ENCODE assay signal across 8 cellular contexts in the genomic region with DNA sequence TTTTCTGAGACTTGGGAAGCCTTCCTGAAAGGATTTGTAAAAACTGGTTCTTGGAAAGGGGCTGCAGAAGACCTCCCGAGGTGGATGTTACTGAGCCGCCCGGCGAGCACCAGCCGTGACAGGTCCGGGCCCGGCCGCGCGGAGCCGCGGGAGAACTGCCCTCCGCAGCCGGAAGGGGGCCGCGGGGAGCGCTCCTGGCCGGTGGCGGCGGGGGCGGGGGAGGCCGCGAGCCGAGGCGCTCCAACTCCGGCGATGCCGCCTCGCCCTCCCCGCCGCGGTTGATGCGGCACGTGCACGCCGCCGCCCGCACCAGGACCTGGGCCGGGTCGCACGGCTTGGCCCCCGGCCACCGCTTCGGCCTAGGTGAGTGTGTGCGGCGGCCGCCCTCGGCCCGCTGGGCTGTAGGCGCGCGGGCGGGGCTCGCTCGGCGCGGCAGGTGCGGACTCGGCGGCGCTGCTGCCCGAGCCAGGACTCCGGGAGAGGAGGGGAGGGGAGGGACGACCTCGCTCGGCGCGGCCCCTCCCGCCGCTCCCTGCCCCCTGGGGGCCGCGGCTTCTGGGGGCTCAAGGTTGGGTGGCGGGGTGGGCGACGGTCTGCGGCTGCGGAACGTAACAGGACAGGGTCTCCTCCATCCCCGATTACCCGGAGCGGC. TPM values are rescaled to one million over a fixed set of nuclear protein-coding genes. Genes with fewer than 3 reads are reported as not detected.
DNase-seq lines count a peak whose midpoint lies in the region; ATAC-seq and TF ChIP-seq lines count a peak whose summit lies in the region.

No MANE protein-coding gene starts in this region.

- under 1% methylated on average over 81 of the region's 81 CpGs for WGBS in urinary bladder

- intact Hi-C loops in Right ventricle myocardium superior (cut with DNase I): loop anchor here (10.0 kb wide), 2 partner anchors 257 to 263 kb away; no protein-coding TSS in a partner anchor

- H3K4me1 ChIP-seq in urinary bladder (ENCODE audit: insufficient read depth): peaks cover 2% of the 10 kb centered on the region

- H3K4me3 Mint-ChIP-seq in activated naive CD8-positive, alpha-beta T cell: peak overlapping the region; percentile 97
- peak overlapping the region; percentile 94 for H3K4me3 Mint-ChIP-seq in osteocyte (ENCODE audit: unreplicated experiment)

- H3K36me3 ChIP-seq in urinary bladder (ENCODE audit: insufficient read depth): peaks cover 3% of the 10 kb centered on the region

- peak; percentile 74 for ATAC-seq in Right ventricle myocardium superior (ENCODE audit: poor library complexity)

- H3K4me3 ChIP-seq in urinary bladder (ENCODE audit: low read depth, low read length): peak overlapping the region; percentile 94

- H3K36me3 Mint-ChIP-seq in activated naive CD8-positive, alpha-beta T cell: peaks cover 23% of the 10 kb centered on the region
- H3K36me3 Mint-ChIP-seq in osteocyte (ENCODE audit: unreplicated experiment): peaks cover 30% of the 10 kb centered on the region

- peak; percentile 14 for TF ChIP-seq CTCF in GM20000 (IDR thresholded peaks at IDR 0.05; ENCODE audit: extremely low read depth, missing control alignments)
- peak; percentile 69 for TF ChIP-seq CTCF in osteocyte (IDR thresholded peaks at IDR 0.05)

- H3K9me3 Mint-ChIP-seq in activated naive CD8-positive, alpha-beta T cell (ENCODE audit: low read depth): no peaks in the 10 kb centered on the region
- no peaks in the 10 kb centered on the region for H3K9me3 Mint-ChIP-seq in osteocyte (ENCODE audit: unreplicated experiment)

- peak overlapping the region; percentile 96 for H3K27ac Mint-ChIP-seq in activated naive CD8-positive, alpha-beta T cell
- H3K27ac Mint-ChIP-seq in osteocyte (ENCODE audit: unreplicated experiment): peak overlapping the region; percentile 96

- H3K27ac ChIP-seq in urinary bladder (ENCODE audit: low read depth): peak overlapping the region; percentile 91

- no peaks in the 10 kb centered on the region for H3K27me3 Mint-ChIP-seq in activated naive CD8-positive, alpha-beta T cell
- no peaks in the 10 kb centered on the region for H3K27me3 Mint-ChIP-seq in osteocyte (ENCODE audit: unreplicated experiment)

- DNase-seq in DMS53 (lab: John Stamatoyannopoulos, UW): peak; percentile 85
- DNase-seq in GM20000 (ENCODE audit: low spot score): peak; percentile 84
- DNase-seq in HPDE6-E6E7 (ENCODE audit: extremely low spot score): peak; percentile 60
- DNase-seq in SK-N-DZ (ENCODE audit: low spot score): peak; percentile 40
- DNase-seq in Right ventricle myocardium superior: peak; percentile 74
- DNase-seq in osteocyte (ENCODE audit: extremely low spot score, unreplicated experiment): peak; percentile 93

- H3K4me1 Mint-ChIP-seq in activated naive CD8-positive, alpha-beta T cell (ENCODE audit: low read depth): peaks cover 31% of the 10 kb centered on the region
- peaks cover 30% of the 10 kb centered on the region for H3K4me1 Mint-ChIP-seq in osteocyte (ENCODE audit: unreplicated experiment)

RNA-seq across cellular contexts. Expression of a gene that starts 1.7 kb away (rescaled TPM):
- polyA plus RNA-seq in SK-N-DZ (2014; cell fraction: cytosol; rRNA removed): 2.2 and 2.6 TPM in 2 replicates
- 1.9 and 4.1 TPM in 2 replicates for polyA plus RNA-seq in SK-N-DZ (2014; cell fraction: nucleus; rRNA removed)
- 37.3 TPM for total RNA-seq in Right ventricle myocardium superior
- 51.0 and 51.7 TPM in 2 replicates for total RNA-seq in osteocyte
- total RNA-seq in urinary bladder: 72.0 TPM
- 112 TPM for polyA plus RNA-seq in urinary bladder

Comparison
In these comparisons a context has a peak if more than half of its experiments do, and no peak if none do; other contexts are left out.
1. Peak in every context shown above with its lines: DNase-seq, ATAC-seq, H3K4me3 ChIP-seq and H3K27ac ChIP-seq.
2. DNase-seq: peak in every context shown above with its lines; median percentile 93 in osteocyte; 85 in DMS53; 84 in GM20000; 74 in Right ventricle myocardium superior; 60 in HPDE6-E6E7; 40 in SK-N-DZ.